In genomic region chr14:99754141-99755067, GRCh38 we compare ENCODE assay signal across 1 cellular context.
TF ChIP-seq lines count a peak whose summit lies in the region.

No MANE protein-coding gene starts in this region.

TF ChIP-seq in H1, 55 proteins besides CTCF, POLR2A, EP300 and RAD21:
- TF ChIP-seq SIN3A (conservative IDR thresholded peaks at IDR 0.05 in 1 of 2, IDR thresholded peaks at IDR 0.05 in 1 of 2; ENCODE audit: low read depth in 1 of 2, low read length in 2 of 2): no peak
- TF ChIP-seq HDAC2 (IDR thresholded peaks at IDR 0.05; ENCODE audit: borderline replicate concordance in 1 of 2, low read depth in 2 of 2, low read length in 2 of 2): no peak
- TF ChIP-seq ATF2 (IDR thresholded peaks at IDR 0.05; ENCODE audit: low read length): no peak
- TF ChIP-seq MAX (IDR thresholded peaks at IDR 0.05): no peak
- no peak for TF ChIP-seq RBBP5 (IDR thresholded peaks at IDR 0.05; ENCODE audit: borderline replicate concordance, low read depth, low read length)
- TF ChIP-seq MAFK (IDR thresholded peaks at IDR 0.05; ENCODE audit: low read depth, low read length): no peak
- TF ChIP-seq BCL11A (IDR thresholded peaks at IDR 0.05; ENCODE audit: low read depth in 2 of 2, low read length in 2 of 2): no peak
- TF ChIP-seq RFX5 (IDR thresholded peaks at IDR 0.05; ENCODE audit: borderline replicate concordance, low read depth, low read length): no peak
- TF ChIP-seq RNF2 (IDR thresholded peaks at IDR 0.05; ENCODE audit: borderline replicate concordance, low read depth, low read length, missing control alignments, poor library complexity, severe bottlenecking): no peak
- no peak for TF ChIP-seq FOSL1 (IDR thresholded peaks at IDR 0.05; ENCODE audit: insufficient read depth, low read depth, low read length)
- no peak for TF ChIP-seq CHD2 (IDR thresholded peaks at IDR 0.05; ENCODE audit: low read length)
- TF ChIP-seq KDM5A (IDR thresholded peaks at IDR 0.05; ENCODE audit: low read length): no peak
- TF ChIP-seq EGR1 (IDR thresholded peaks at IDR 0.05; ENCODE audit: borderline replicate concordance, low read depth, low read length): no peak
- TF ChIP-seq SP1 (IDR thresholded peaks at IDR 0.05; ENCODE audit: low read depth, low read length): no peak
- TF ChIP-seq BRCA1 (IDR thresholded peaks at IDR 0.05; ENCODE audit: low read depth, low read length): no peak
- no peak for TF ChIP-seq CEBPB (IDR thresholded peaks at IDR 0.05; ENCODE audit: low read depth, low read length)
- no peak for TF ChIP-seq USF2 (IDR thresholded peaks at IDR 0.05; ENCODE audit: low read length)
- TF ChIP-seq PHF8 (conservative IDR thresholded peaks at IDR 0.05; ENCODE audit: low read depth, low read length): no peak
- no peak for TF ChIP-seq E2F6 (IDR thresholded peaks at IDR 0.05)
- no peak for TF ChIP-seq ASH2L (IDR thresholded peaks at IDR 0.05; ENCODE audit: low read length)
TF ChIP-seq in H1: peak in this region for 0.
